ENCODE assay signal across 27 cellular contexts in genomic region chr3:37227870-37228549, GRCh38. TPM values are rescaled to one million over a fixed set of nuclear protein-coding genes. Genes with fewer than 3 reads are reported as not detected.
DNase-seq lines count a peak whose midpoint lies in the region; ATAC-seq and TF ChIP-seq lines count a peak whose summit lies in the region.
"Had no signal": no experiment of that assay in that cellular context is flagged by ENCODE, and none has a peak within 500 bp of the region (broad histone marks: within the 10 kb centered on the region; RNA-seq: fewer than 3 reads in every experiment).

No MANE protein-coding gene starts in this region.

- no peak overlapping the region for H3K9ac ChIP-seq in DND-41 (ENCODE audit: low read depth, low read length)

- intact Hi-C loops in dorsolateral prefrontal cortex (cut with DNase I) = no loop called here

- peaks cover 18% of the 10 kb centered on the region for H3K4me1 ChIP-seq in DND-41 (ENCODE audit: insufficient read depth, low read length)
- H3K4me1 ChIP-seq: gastrocnemius medialis, left ventricle myocardium inferior, upper lobe of right lung had no signal

- no peak overlapping the region for H3K4me2 ChIP-seq in DND-41 (ENCODE audit: insufficient read depth, low read length)
- H3K4me2 ChIP-seq: smooth muscle cell had no signal

- H3K4me3 ChIP-seq in DND-41 (ENCODE audit: low read depth in 1 of 2, low read length in 2 of 2) (no peak overlapping the region), dorsolateral prefrontal cortex (peak overlapping the region in 1 of 59 donors; percentile 6)
- H3K4me3 ChIP-seq: coronary artery, esophagus squamous epithelium, gastrocnemius medialis, hepatocyte, left ventricle myocardium inferior, Peyer's patch, smooth muscle cell, upper lobe of right lung had no signal

- POLR2A ChIA-PET in HEK293T (lab: Yijun Ruan, JAX) = no interaction called here

- H2AFZ ChIP-seq in DND-41 (ENCODE audit: low read depth, low read length) = no peak overlapping the region
- H2AFZ ChIP-seq: hepatocyte had no signal

- no peaks in the 10 kb centered on the region for H3K36me3 ChIP-seq in DND-41 (ENCODE audit: insufficient read depth, low read length)
- H3K36me3 ChIP-seq: esophagus squamous epithelium, gastrocnemius medialis, left ventricle myocardium inferior, Peyer's patch, upper lobe of right lung had no signal

- no peak overlapping the region for H3K27ac ChIP-seq in DND-41 (ENCODE audit: low read length)
- peak overlapping the region in 47 of 59 donors; percentile 2 to 88 (median 67) for H3K27ac ChIP-seq in dorsolateral prefrontal cortex
- peak overlapping the region; percentile 69 for H3K27ac ChIP-seq in substantia nigra (ENCODE audit: low read depth, low read length, poor library complexity, severe bottlenecking)
- H3K27ac ChIP-seq: C4-2B, coronary artery, gastrocnemius medialis, left ventricle myocardium inferior, upper lobe of right lung had no signal

- TF ChIP-seq CTCF in DND-41 (IDR thresholded peaks at IDR 0.05; ENCODE audit: borderline replicate concordance, extremely low read depth, low read length, poor library complexity, severe bottlenecking) (no peak), dorsolateral prefrontal cortex (IDR thresholded peaks at IDR 0.05 in 54 of 56, conservative IDR thresholded peaks at IDR 0.05 in 2 of 56; ENCODE audit: low read depth in 1 of 56, partially characterized antibody in 56 of 56) (no peak)

- H3K9me3 ChIP-seq in DND-41 (ENCODE audit: insufficient read depth, low read length, severe bottlenecking) = no peaks in the 10 kb centered on the region
- H3K9me3 ChIP-seq: esophagus squamous epithelium, gastrocnemius medialis, left ventricle myocardium inferior, Peyer's patch, upper lobe of right lung had no signal

- H3K27me3 ChIP-seq in DND-41 (ENCODE audit: insufficient read depth, low read length, poor library complexity) (no peaks in the 10 kb centered on the region), dorsolateral prefrontal cortex (no peaks in the 10 kb centered on the region)
- H3K27me3 ChIP-seq: gastrocnemius medialis, hepatocyte, Peyer's patch, upper lobe of right lung had no signal

- DNase-seq in DND-41 (peak; percentile 19), dorsolateral prefrontal cortex (no peak), midbrain (lab: John Stamatoyannopoulos, UW) (peak; percentile 7), substantia nigra (lab: John Stamatoyannopoulos, UW) (peak in 5 of 49 donors; percentile 1 to 19 (median 7)), COR-L47 (lab: John Stamatoyannopoulos, UW) (no peak), HEK293T (ENCODE audit: extremely low spot score) (no peak)
- DNase-seq: activated CD4-positive, alpha-beta memory T cell treated with anti-CD3 and anti-CD28 coated beads, Interleukin-2, amount 10 ng/mL, durations not matched to agents 7 days and 5 days; endodermal cell; esophagus squamous epithelium; gastrocnemius medialis; left ventricle myocardium inferior; naive thymus-derived CD8-positive, alpha-beta T cell; NCI-H1105; NCI-H2029 treated with DMSO at 0.1 percent for 48 hours; NCI-H2227 treated with DMSO at 0.1 percent for 48 hours; NCI-H69; Peyer's patch; retina; SHP77 treated with DMSO at 0.1 percent for 48 hours; stimulated activated CD4-positive, alpha-beta T cell treated with anti-CD3 and anti-CD28 coated beads, Interleukin-1b, Interleukin-23, amount 100 ng/mL, for 48 hours; stimulated activated CD8-positive, alpha-beta memory T cell treated with anti-CD3 and anti-CD28 coated beads, Interleukin-4, amount 100 ng/mL, for 48 hours; upper lobe of right lung had no signal

- no peaks in the 10 kb centered on the region for H4K20me1 ChIP-seq in DND-41 (ENCODE audit: insufficient read depth, low read length)

- ATAC-seq in DND-41 (ENCODE audit: insufficient read depth, low read depth) = peak; percentile 35; the same call in 1 of the 3 replicates
- ATAC-seq in GM18909 (IDR thresholded peaks at IDR 0.05; ENCODE audit: poor library complexity, unreplicated experiment) = no peak
- ATAC-seq: gastrocnemius medialis; naive thymus-derived CD8-positive, alpha-beta T cell; upper lobe of right lung had no signal

- H3K79me2 ChIP-seq in DND-41 (ENCODE audit: insufficient read depth, low read length) = no peaks in the 10 kb centered on the region
- H3K79me2 ChIP-seq: hepatocyte had no signal

- CTCF ChIA-PET in HEK293T (lab: Yijun Ruan, JAX) = no interaction called here

TF ChIP-seq in HEK293T, 16 proteins besides CTCF, POLR2A, EP300 and RAD21:
- TF ChIP-seq ELF4 (IDR thresholded peaks at IDR 0.05) (no peak), BHLHE40 (IDR thresholded peaks at IDR 0.05; ENCODE audit: borderline replicate concordance) (no peak), ARNT (IDR thresholded peaks at IDR 0.05) (no peak), SUZ12 (IDR thresholded peaks at IDR 0.05) (no peak), HDGF (IDR thresholded peaks at IDR 0.05; ENCODE audit: borderline replicate concordance) (no peak), L3MBTL2 (conservative IDR thresholded peaks at IDR 0.05) (no peak), TARDBP (IDR thresholded peaks at IDR 0.05) (no peak), FOXK2 (IDR thresholded peaks at IDR 0.05) (no peak), FOXA1 (IDR thresholded peaks at IDR 0.05) (no peak), ZNF384 (IDR thresholded peaks at IDR 0.05) (no peak), LEF1 (IDR thresholded peaks at IDR 0.05; ENCODE audit: borderline replicate concordance) (no peak), NFRKB (IDR thresholded peaks at IDR 0.05) (no peak), SP1 (IDR thresholded peaks at IDR 0.05) (no peak), CTBP1 (IDR thresholded peaks at IDR 0.05; ENCODE audit: borderline replicate concordance) (no peak), FOXM1 (IDR thresholded peaks at IDR 0.05; ENCODE audit: borderline replicate concordance) (no peak)
- TF ChIP-seq, protein P1, sequence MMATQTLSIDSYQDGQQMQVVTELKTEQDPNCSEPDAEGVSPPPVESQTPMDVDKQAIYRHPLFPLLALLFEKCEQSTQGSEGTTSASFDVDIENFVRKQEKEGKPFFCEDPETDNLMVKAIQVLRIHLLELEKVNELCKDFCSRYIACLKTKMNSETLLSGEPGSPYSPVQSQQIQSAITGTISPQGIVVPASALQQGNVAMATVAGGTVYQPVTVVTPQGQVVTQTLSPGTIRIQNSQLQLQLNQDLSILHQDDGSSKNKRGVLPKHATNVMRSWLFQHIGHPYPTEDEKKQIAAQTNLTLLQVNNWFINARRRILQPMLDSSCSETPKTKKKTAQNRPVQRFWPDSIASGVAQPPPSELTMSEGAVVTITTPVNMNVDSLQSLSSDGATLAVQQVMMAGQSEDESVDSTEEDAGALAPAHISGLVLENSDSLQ (IDR thresholded peaks at IDR 0.05) = no peak
TF ChIP-seq in HEK293T: peak in this region for 0.

RNA-seq across cellular contexts. Expression of gene GOLGA4, which starts 15.1 kb away (rescaled TPM):
- 100 to 1,000 TPM in 7 of 120 experiments, 10 to 100 TPM in 113; 60.2 to 120 (median 78.5) TPM for total RNA-seq in dorsolateral prefrontal cortex

RNA-seq across cellular contexts. Expression of gene LRRFIP2, which starts 53.6 kb away (rescaled TPM):
- 100 to 1,000 TPM in 21 of 120 experiments, 10 to 100 TPM in 99; 63.9 to 133 (median 88.6) TPM for total RNA-seq in dorsolateral prefrontal cortex

Comparison
In these comparisons a context has a peak if more than half of its experiments do, and no peak if none do; other contexts are left out.
1. DNase-seq: peak in DND-41 (single experiment) and midbrain (single experiment); none in dorsolateral prefrontal cortex (0 of 10), COR-L47 (single experiment) and HEK293T (single experiment).